15 cellular contexts compared by ENCODE assay signal in genomic region chr11:134149371-134149770, GRCh38.
DNase-seq lines count a peak whose midpoint lies in the region; ATAC-seq and TF ChIP-seq lines count a peak whose summit lies in the region.
"Had no signal": no experiment of that assay in that cellular context is flagged by ENCODE, and none has a peak within 500 bp of the region (broad histone marks: within the 10 kb centered on the region; RNA-seq: fewer than 3 reads in every experiment).

No MANE protein-coding gene starts in this region.

- DNase-seq in right atrium auricular region (ENCODE audit: low spot score) (peak; percentile 54), Right ventricle myocardium superior (no peak), MV-4-11 (lab: John Stamatoyannopoulos, UW) (peak; percentile 29), esophagus muscularis mucosa (ENCODE audit: extremely low spot score) (no peak), pons (ENCODE audit: low spot score) (peak; percentile 55), NCI-H1048 (lab: John Stamatoyannopoulos, UW) (no peak)
- DNase-seq: CD8-positive, alpha-beta T cell; COR-L47; DMS153; DMS79 treated with DMSO at 0.1 percent for 48 hours; EL had no signal

- no peak for TF ChIP-seq CTCF in right atrium auricular region (IDR thresholded peaks at IDR 0.05)
- TF ChIP-seq CTCF in esophagus muscularis mucosa (IDR thresholded peaks at IDR 0.05) = no peak

- TF ChIP-seq POLR2A in esophagus muscularis mucosa (IDR thresholded peaks at IDR 0.05; ENCODE audit: low read depth) = no peak

- intact Hi-C loops in Right ventricle myocardium superior (cut with DNase I) = no loop called here
- intact Hi-C loops in esophagus muscularis mucosa (cut with DNase I) = no loop called here

- TF ChIP-seq EP300 in esophagus muscularis mucosa (IDR thresholded peaks at IDR 0.05) = no peak

- H3K4me3 ChIP-seq in right atrium auricular region (no peak overlapping the region), esophagus muscularis mucosa (no peak overlapping the region)
- H3K4me3 ChIP-seq: GM23338, HAP-1 had no signal

- H3K27ac ChIP-seq in right atrium auricular region = no peak overlapping the region
- peak overlapping the region in 3 of 4 donors; percentile 56 to 77 (median 74) for H3K27ac ChIP-seq in esophagus muscularis mucosa (replicated peaks in 1 of 4)

- H3K36me3 ChIP-seq in right atrium auricular region (peaks cover 54% of the 10 kb centered on the region), esophagus muscularis mucosa (peaks cover 17 to 87% (median 62%) of the 10 kb centered on the region in 4 donors)

- H3K27me3 ChIP-seq in right atrium auricular region (no peaks in the 10 kb centered on the region), esophagus muscularis mucosa (no peaks in the 10 kb centered on the region)

- ATAC-seq in Right ventricle myocardium superior (ENCODE audit: poor library complexity) (no peak), HG02885 (IDR thresholded peaks at IDR 0.05; ENCODE audit: poor library complexity, unreplicated experiment) (no peak), HG03469 (IDR thresholded peaks at IDR 0.05; ENCODE audit: unreplicated experiment) (no peak)
- ATAC-seq: CD8-positive, alpha-beta T cell; GM23338 had no signal

- no peaks in the 10 kb centered on the region for H3K9me3 ChIP-seq in right atrium auricular region
- no peaks in the 10 kb centered on the region for H3K9me3 ChIP-seq in esophagus muscularis mucosa
- H3K9me3 ChIP-seq: HAP-1 had no signal

- H3K4me1 ChIP-seq in right atrium auricular region (no peaks in the 10 kb centered on the region), esophagus muscularis mucosa (peaks cover 0 to 58% (median 42%) of the 10 kb centered on the region in 4 donors)
- H3K4me1 ChIP-seq: HAP-1 had no signal

- 93% methylated on average over 9 of the region's 16 CpGs for WGBS in esophagus muscularis mucosa

Comparison
In these comparisons a context has a peak if more than half of its experiments do, and no peak if none do; other contexts are left out.
1. DNase-seq: peak in right atrium auricular region (single experiment), MV-4-11 (single experiment) and pons (single experiment); none in Right ventricle myocardium superior (single experiment), esophagus muscularis mucosa (single experiment) and NCI-H1048 (single experiment).
2. H3K27ac ChIP-seq: peak in esophagus muscularis mucosa (3 of 4); none in right atrium auricular region (0 of 2).